In the genomic region with DNA sequence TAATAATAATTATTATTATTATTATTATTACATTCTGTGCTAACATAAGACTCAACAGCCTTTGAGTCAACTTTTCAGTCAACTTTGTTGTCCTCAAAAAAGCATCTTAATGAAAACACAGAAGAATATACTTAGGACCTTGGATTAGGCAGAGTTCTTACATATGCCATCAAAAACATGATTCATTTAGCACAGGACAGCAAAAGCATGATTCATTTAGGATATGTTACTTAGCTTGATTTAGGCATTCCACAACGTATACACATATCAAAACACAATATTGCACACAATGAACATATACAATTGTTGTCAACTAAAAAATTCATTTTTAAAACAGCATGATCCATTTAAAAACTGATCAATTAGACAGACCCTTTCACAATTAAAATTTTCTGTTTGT, we compare ENCODE assay signal across 20 cellular contexts.
"Had no signal": no experiment of that assay in that cellular context is flagged by ENCODE, and none has a peak within 500 bp of the region (broad histone marks: within the 10 kb centered on the region; RNA-seq: fewer than 3 reads in every experiment).

No MANE protein-coding gene starts in this region.

- DNase-seq: activated CD4-positive, alpha-beta T cell treated with anti-CD3 and anti-CD28 coated beads, Interleukin-2, amount 50 U/mL, for 1 hour; activated CD8-positive, alpha-beta memory T cell treated with anti-CD3 and anti-CD28 coated beads for 24 hours; activated CD8-positive, alpha-beta memory T cell treated with anti-CD3 and anti-CD28 coated beads, Interleukin-2, amount 50 U/mL, for 48 hours; activated effector memory CD4-positive, alpha-beta T cell treated with anti-CD3 and anti-CD28 coated beads, Interleukin-2, amount 50 U/mL, for 16 hours; activated T-cell treated with anti-CD3 and anti-CD28 coated beads, Interleukin-2, amount 50 U/mL, for 48 hours; adrenal gland; effector CD8-positive, alpha-beta T cell; esophagus squamous epithelium; foreskin melanocyte; glutamatergic neuron; hippocampal formation; kidney; natural killer cell; sigmoid colon; stimulated activated naive B cell treated with anti-CD40 and anti-IgM and Interleukin-4, amounts not matched to agents 10 μg/mL and 1 μg/mL and 100 μg/mL, for 72 hours; upper lobe of right lung had no signal

- H3K27me3 ChIP-seq: adrenal gland, cardiac muscle cell, esophagus squamous epithelium, sigmoid colon, upper lobe of right lung had no signal

- ATAC-seq: activated CD4-positive, CD25-positive, alpha-beta regulatory T cell treated with anti-CD3 and anti-CD28 coated beads, Interleukin-2, amount 50 U/mL, for 24 hours; left lobe of liver; natural killer cell; stimulated activated naive B cell treated with anti-CD40 and anti-IgM and Interleukin-4, amounts not matched to agents 10 μg/mL and 1 μg/mL and 100 μg/mL, for 72 hours; upper lobe of right lung had no signal

- H3K4me1 ChIP-seq: adrenal gland, parathyroid adenoma, upper lobe of right lung had no signal

- H3K27ac ChIP-seq: adrenal gland, cardiac muscle cell, esophagus squamous epithelium, parathyroid adenoma, sigmoid colon, upper lobe of right lung had no signal
